8 cellular contexts compared by ENCODE assay signal in genomic region chr9:70044450-70045307, GRCh38. TPM values are rescaled to one million over a fixed set of nuclear protein-coding genes. Genes with fewer than 3 reads are reported as not detected.
DNase-seq lines count a peak whose midpoint lies in the region; ATAC-seq, FAIRE-seq and TF ChIP-seq lines count a peak whose summit lies in the region.

No MANE protein-coding gene starts in this region.

- TF ChIP-seq CTCF in CD4-positive, alpha-beta T cell (IDR thresholded peaks at IDR 0.05), result no peak
- no peak for TF ChIP-seq CTCF in fibroblast of mammary gland (conservative IDR thresholded peaks at IDR 0.05; ENCODE audit: control insufficient read depth, insufficient read depth, low read depth, low read length)
- TF ChIP-seq CTCF in neural progenitor cell (IDR thresholded peaks at IDR 0.05), result no peak

- H3K4me3 ChIP-seq in fibroblast of mammary gland (ENCODE audit: control insufficient read depth, low read depth, low read length) (peak overlapping the region; percentile 55), neural progenitor cell (peak overlapping the region; percentile 59)

- H3K27me3 Mint-ChIP-seq in CD4-positive, alpha-beta T cell, result peaks cover 76% of the 10 kb centered on the region
- peaks cover 13% of the 10 kb centered on the region for H3K27me3 Mint-ChIP-seq in neural progenitor cell (ENCODE audit: insufficient read depth, low read depth)

- H2AFZ ChIP-seq in neural progenitor cell (replicated peaks), result peak overlapping the region; percentile 90

- H3K9me3 ChIP-seq in CD4-positive, alpha-beta T cell (ENCODE audit: control insufficient read depth, low read length), result no peaks in the 10 kb centered on the region
- no peaks in the 10 kb centered on the region for H3K9me3 ChIP-seq in neural progenitor cell (ENCODE audit: low read depth)

- H3F3A ChIP-seq in neural progenitor cell (ENCODE audit: low read depth), result peaks cover 16% of the 10 kb centered on the region

- no peaks in the 10 kb centered on the region for H3K79me2 ChIP-seq in neural progenitor cell (ENCODE audit: low read depth)

- DNase-seq in CD4-positive, alpha-beta T cell, result no peak
- peak; percentile 74 for DNase-seq in RPMI8226
- DNase-seq in fibroblast of mammary gland (ENCODE audit: low read depth), result peak; percentile 47
- peak; percentile 67 for DNase-seq in neural progenitor cell (ENCODE audit: low spot score)
- DNase-seq in NCI-H2029 treated with DMSO at 0.1 percent for 48 hours (lab: John Stamatoyannopoulos, UW), result no peak
- DNase-seq in GM12892 (ENCODE audit: insufficient read length), result no peak

- H3K27ac Mint-ChIP-seq in CD4-positive, alpha-beta T cell, result no peak overlapping the region
- H3K27ac Mint-ChIP-seq in neural progenitor cell, result peak overlapping the region; percentile 27

- CTCF ChIA-PET in CD4-positive, alpha-beta T cell (lab: Charles Lee), result no interaction called here

- H3K27ac ChIP-seq in CD4-positive, alpha-beta T cell (ENCODE audit: low read depth, low read length), result no peak overlapping the region
- no peak overlapping the region for H3K27ac ChIP-seq in neural progenitor cell

- no peak for FAIRE-seq in GM12892 (lab: Jason Lieb, UNC)

- POLR2A ChIA-PET in CD4-positive, alpha-beta T cell (lab: Charles Lee), result no interaction called here

- no peaks in the 10 kb centered on the region for H3K36me3 ChIP-seq in neural progenitor cell

- TF ChIP-seq POLR2A in GM12892 (IDR thresholded peaks at IDR 0.05; ENCODE audit: low read depth, low read length), result no peak

- H3K9me3 Mint-ChIP-seq in CD4-positive, alpha-beta T cell, result no peaks in the 10 kb centered on the region
- H3K9me3 Mint-ChIP-seq in neural progenitor cell, result no peaks in the 10 kb centered on the region

- H3K27me3 ChIP-seq in CD4-positive, alpha-beta T cell (ENCODE audit: control insufficient read depth, insufficient read depth, low read length), result peaks cover 31% of the 10 kb centered on the region
- peaks cover 6% of the 10 kb centered on the region for H3K27me3 ChIP-seq in neural progenitor cell

- H4K20me1 ChIP-seq in neural progenitor cell (ENCODE audit: low read depth), result no peaks in the 10 kb centered on the region

- no peaks in the 10 kb centered on the region for H3K36me3 Mint-ChIP-seq in CD4-positive, alpha-beta T cell (ENCODE audit: low read depth)
- no peaks in the 10 kb centered on the region for H3K36me3 Mint-ChIP-seq in neural progenitor cell

- peak overlapping the region; percentile 55 for H3K4me3 Mint-ChIP-seq in CD4-positive, alpha-beta T cell
- peak overlapping the region; percentile 83 for H3K4me3 Mint-ChIP-seq in neural progenitor cell

- peaks cover 5% of the 10 kb centered on the region for H3K4me1 Mint-ChIP-seq in CD4-positive, alpha-beta T cell (ENCODE audit: low read depth)
- peaks cover 27% of the 10 kb centered on the region for H3K4me1 Mint-ChIP-seq in neural progenitor cell

- no peak overlapping the region for H3K9ac ChIP-seq in neural progenitor cell

- H3K4me1 ChIP-seq in neural progenitor cell, result peaks cover 22% of the 10 kb centered on the region

- intact Hi-C loops in CD4-positive, alpha-beta T cell (cut with DNase I, micrococcal nuclease), result no loop called here

- ATAC-seq in CD4-positive, alpha-beta T cell (ENCODE audit: poor library complexity), result no peak
- ATAC-seq in HG03139 (IDR thresholded peaks at IDR 0.05; ENCODE audit: unreplicated experiment), result no peak
- no peak for ATAC-seq in HG02973 (IDR thresholded peaks at IDR 0.05; ENCODE audit: unreplicated experiment)

- H3K4me2 ChIP-seq in neural progenitor cell, result peak overlapping the region; percentile 94

RNA-seq across cellular contexts. Expression of gene MAMDC2, which starts 1.0 kb away (rescaled TPM):
- under 1 TPM in 1 of 2 experiments, not detected in 1; 0.08 TPM for total RNA-seq in CD4-positive, alpha-beta T cell
- total RNA-seq in neural progenitor cell (ENCODE audit: low replicate concordance), result 20.9 and 28.7 TPM in 2 replicates
- polyA plus RNA-seq in GM12892 (2012; ENCODE audit: missing spikeins), result not detected

Comparison
In these comparisons a context has a peak if more than half of its experiments do, and no peak if none do; other contexts are left out.
1. DNase-seq: peak in RPMI8226 (single experiment), fibroblast of mammary gland (single experiment) and neural progenitor cell (single experiment); none in CD4-positive, alpha-beta T cell (0 of 10), NCI-H2029 treated with DMSO at 0.1 percent for 48 hours (single experiment) and GM12892 (single experiment).
2. RNA of gene MAMDC2, which starts 1.0 kb away (total RNA-seq): 20.9 to 28.7 TPM in neural progenitor cell; 0.08 TPM in CD4-positive, alpha-beta T cell; every median in the first group is over 10 times any median in the second.